Comparison of ENCODE assay signal across 15 cellular contexts in the genomic region with DNA sequence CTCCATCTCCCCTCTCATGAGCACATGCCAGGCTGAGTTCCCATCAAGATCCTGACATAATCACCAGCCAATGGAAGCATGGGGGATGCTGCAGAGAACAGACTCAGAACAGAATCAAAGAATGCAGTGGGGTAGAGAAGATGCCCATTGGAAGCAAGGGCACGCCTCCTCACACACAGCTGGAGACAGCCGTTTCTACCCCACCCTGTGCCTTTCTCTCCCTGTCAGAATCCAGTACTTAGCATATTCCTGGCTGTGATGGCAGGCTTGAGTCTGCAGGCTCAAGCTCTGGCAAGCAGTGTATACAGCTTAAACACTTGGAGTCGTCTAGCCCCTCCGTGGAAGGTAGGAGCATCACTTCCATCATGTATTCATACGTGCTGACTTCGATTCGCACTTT.
"Had no signal": no experiment of that assay in that cellular context is flagged by ENCODE, and none has a peak within 500 bp of the region (broad histone marks: within the 10 kb centered on the region; RNA-seq: fewer than 3 reads in every experiment).

No MANE protein-coding gene starts in this region.

- DNase-seq: central memory CD4-positive, alpha-beta T cell; effector CD4-positive, alpha-beta T cell; endodermal cell; erythroblast; head of caudate nucleus; hippocampal formation; naive thymus-derived CD4-positive, alpha-beta T cell; nephron progenitor cell; ovary; stimulated activated CD4-positive, alpha-beta T cell treated with anti-CD3 and anti-CD28 coated beads, Interleukin-12 subunit alpha, Interleukin-12 subunit beta, amount 100 ng/mL, for 4 hours; stimulated activated naive CD4-positive, alpha-beta T cell had no signal

- H3K4me3 Mint-ChIP-seq: endodermal cell; naive thymus-derived CD4-positive, alpha-beta T cell; nephron progenitor cell had no signal

- H3K27me3 Mint-ChIP-seq: naive thymus-derived CD4-positive, alpha-beta T cell had no signal

- H3K27me3 ChIP-seq: ovary, tibial nerve had no signal

- H3K27ac Mint-ChIP-seq: endodermal cell; naive thymus-derived CD4-positive, alpha-beta T cell; nephron progenitor cell had no signal

- H3K9me3 ChIP-seq: ovary, prostate gland, tibial nerve had no signal

- H3K27ac ChIP-seq: coronary artery, ovary, prostate gland, skin epidermis, tibial nerve had no signal

- H3K4me3 ChIP-seq: coronary artery, ovary, prostate gland, skin epidermis, tibial nerve had no signal

- H3K9me3 Mint-ChIP-seq: endodermal cell, nephron progenitor cell had no signal

- H3K36me3 Mint-ChIP-seq: naive thymus-derived CD4-positive, alpha-beta T cell had no signal

- H3K4me1 Mint-ChIP-seq: endodermal cell; naive thymus-derived CD4-positive, alpha-beta T cell had no signal

- H3K4me1 ChIP-seq: prostate gland had no signal

- H3K36me3 ChIP-seq: ovary, prostate gland, tibial nerve had no signal
